11 cellular contexts compared by ENCODE assay signal in genomic region chr11:122267602-122268001, GRCh38.
DNase-seq lines count a peak whose midpoint lies in the region; ATAC-seq and TF ChIP-seq lines count a peak whose summit lies in the region.
"Had no signal": no experiment of that assay in that cellular context is flagged by ENCODE, and none has a peak within 500 bp of the region (broad histone marks: within the 10 kb centered on the region; RNA-seq: fewer than 3 reads in every experiment).

No MANE protein-coding gene starts in this region.

- ATAC-seq in left lobe of liver = peak; percentile 60
- ATAC-seq in GM19467 (IDR thresholded peaks at IDR 0.05; ENCODE audit: unreplicated experiment) = no peak
- ATAC-seq: activated naive CD8-positive, alpha-beta T cell treated with anti-CD3 and anti-CD28 coated beads, Interleukin-2, amount 50 U/mL, for 24 hours had no signal

- no peak for TF ChIP-seq POLR2A in sigmoid colon (IDR thresholded peaks at IDR 0.05)

- in situ Hi-C loops in KBM-7 (cut with MboI; ENCODE audit: low pct_unique_long_range_greater_than_20kb, low sequenced_read_pairs) = no loop called here

- H3K27ac ChIP-seq in sigmoid colon = no peak overlapping the region
- H3K27ac ChIP-seq: HL-60 had no signal

- H3K4me3 ChIP-seq in sigmoid colon = no peak overlapping the region

- intact Hi-C loops in sigmoid colon (cut with DNase I) = no loop called here

- no peaks in the 10 kb centered on the region for H3K36me3 ChIP-seq in sigmoid colon

- H3K4me1 ChIP-seq in sigmoid colon = no peaks in the 10 kb centered on the region

- TF ChIP-seq EP300 in sigmoid colon (IDR thresholded peaks at IDR 0.05) = no peak

- DNase-seq in AML-193 (lab: John Stamatoyannopoulos, UW) (peak; percentile 8 to 16), KBM-7 (peak; percentile 3), astrocyte of the hippocampus (ENCODE audit: low read depth, low spot score) (peak; percentile 72), left lobe of liver (ENCODE audit: low spot score) (no peak), DMS53 treated with DMSO at 0.1 percent for 48 hours (lab: John Stamatoyannopoulos, UW; ENCODE audit: unreplicated experiment) (no peak), NCI-H2196 (lab: John Stamatoyannopoulos, UW; ENCODE audit: unreplicated experiment) (no peak), sigmoid colon (no peak)
- DNase-seq: activated naive CD8-positive, alpha-beta T cell treated with anti-CD3 and anti-CD28 coated beads, Interleukin-2, amount 50 U/mL, for 24 hours; T-helper 9 cell had no signal

- no peak for TF ChIP-seq CTCF in sigmoid colon (IDR thresholded peaks at IDR 0.05)

- 84 to 85% methylated on average over 2 of the region's 2 CpGs for WGBS in sigmoid colon, 2 donors

- H3K27me3 ChIP-seq in sigmoid colon = no peaks in the 10 kb centered on the region

- no peaks in the 10 kb centered on the region for H3K9me3 ChIP-seq in sigmoid colon

Comparison
In these comparisons a context has a peak if more than half of its experiments do, and no peak if none do; other contexts are left out.
1. DNase-seq: peak in AML-193 (2 of 2), KBM-7 (single experiment) and astrocyte of the hippocampus (single experiment); none in left lobe of liver (single experiment), DMS53 treated with DMSO at 0.1 percent for 48 hours (single experiment), NCI-H2196 (single experiment) and sigmoid colon (single experiment).